ENCODE assay signal across 8 cellular contexts in the genomic region with DNA sequence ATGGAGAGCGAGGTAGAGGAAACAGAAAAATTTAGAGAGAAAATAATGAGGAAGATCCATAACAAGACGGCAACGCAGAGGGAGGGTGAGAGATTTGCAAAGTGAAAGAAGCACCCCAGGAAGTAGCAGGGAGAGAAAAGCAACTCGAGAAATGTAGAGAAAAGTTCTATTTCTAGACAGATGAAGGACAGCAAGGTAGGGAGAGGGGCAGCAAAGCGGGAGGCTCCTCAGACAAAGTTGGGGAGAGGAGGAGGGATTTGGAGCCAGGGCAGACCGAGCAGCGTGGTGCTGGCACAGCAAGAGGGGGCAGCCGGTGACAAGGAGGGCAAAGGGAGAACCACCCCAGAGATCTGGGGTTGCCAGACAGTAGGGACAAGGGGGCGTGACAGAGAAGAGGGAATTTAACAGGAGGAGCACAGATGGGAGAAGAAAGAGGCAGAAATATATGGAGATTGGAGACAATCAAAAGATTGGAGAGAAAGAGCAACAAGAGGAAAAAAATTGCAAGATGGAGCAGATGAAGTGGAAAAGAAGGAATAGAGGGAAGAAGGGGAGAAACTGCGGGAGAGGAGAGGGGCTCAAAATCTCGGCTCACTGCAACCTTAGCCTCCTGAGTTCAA. TPM values are rescaled to one million over a fixed set of nuclear protein-coding genes. Genes with fewer than 3 reads are reported as not detected.
A peak's percentile ranks its signal among the peaks of the same experiment; 100 is the strongest.
DNase-seq lines count a peak whose midpoint lies in the region; ATAC-seq and TF ChIP-seq lines count a peak whose summit lies in the region.

No MANE protein-coding gene starts in this region.

- TF ChIP-seq CTCF in IMR-90 (conservative IDR thresholded peaks at IDR 0.05; ENCODE audit: low read depth, low read length): no peak
- TF ChIP-seq CTCF in retinal pigment epithelial cell (conservative IDR thresholded peaks at IDR 0.05; ENCODE audit: low read depth, low read length): no peak

- H3K36me3 Mint-ChIP-seq in activated T-helper 1 cell treated with anti-CD3 and anti-CD28 coated beads, Interleukin-12 subunit alpha, Interleukin-12 subunit beta, Interleukin-2, Interleukin-4 antibody, amounts not matched to agents 30 ng/mL and 10 ng/mL and 1 ng/mL, durations not matched to agents 14 hours and 24 hours and 36 hours (ENCODE audit: low read depth): peaks cover 43% of the 10 kb centered on the region

- H2BK5ac ChIP-seq in IMR-90 (ENCODE audit: low read depth, low read length, poor library complexity, severe bottlenecking): peak overlapping the region; percentile 86

- CTCF ChIA-PET in IMR-90 (lab: Yijun Ruan, JAX): no interaction called here

- no peak for TF ChIP-seq RAD21 in IMR-90 (IDR thresholded peaks at IDR 0.05; ENCODE audit: low read length)

- H3K4me3 ChIP-seq in IMR-90 (ENCODE audit: insufficient read depth, low read depth, low read length) (peak overlapping the region; percentile 90), retinal pigment epithelial cell (ENCODE audit: low read length) (peak overlapping the region; percentile 99)

- peak overlapping the region; percentile 98 for H3K14ac ChIP-seq in IMR-90 (replicated peaks; ENCODE audit: low read depth, low read length)

- H2AK9ac ChIP-seq in IMR-90 (replicated peaks; ENCODE audit: low read depth, low read length, poor library complexity): peak overlapping the region; percentile 99

- H2AFZ ChIP-seq in IMR-90 (replicated peaks; ENCODE audit: low read length, poor library complexity): peak overlapping the region; percentile 94

- H3K4ac ChIP-seq in IMR-90 (ENCODE audit: low read depth, low read length): peak overlapping the region; percentile 96

- dilution Hi-C loops in IMR-90 (cut with HindIII; ENCODE audit: low sequenced_read_pairs, unreplicated experiment): no loop called here

- H3K27me3 Mint-ChIP-seq in activated T-helper 1 cell treated with anti-CD3 and anti-CD28 coated beads, Interleukin-12 subunit alpha, Interleukin-12 subunit beta, Interleukin-2, Interleukin-4 antibody, amounts not matched to agents 30 ng/mL and 10 ng/mL and 1 ng/mL, durations not matched to agents 14 hours and 24 hours and 36 hours (ENCODE audit: insufficient read depth): no peaks in the 10 kb centered on the region

- peak; percentile 27 for ATAC-seq in IMR-90 (ENCODE audit: low read depth)
- ATAC-seq in left ventricle myocardium superior: peak; percentile 9

- peak overlapping the region; percentile 73 for H3K4me2 ChIP-seq in IMR-90 (ENCODE audit: low read depth, low read length)

- H4K91ac ChIP-seq in IMR-90 (ENCODE audit: insufficient read depth, low read depth, low read length): peak overlapping the region; percentile 91

- in situ Hi-C loops in IMR-90 (cut with MboI; ENCODE audit: low sequenced_read_pairs): no loop called here

- H3K9ac ChIP-seq in IMR-90 (ENCODE audit: low read depth, low read length): peak overlapping the region; percentile 99

- POLR2A ChIA-PET in IMR-90 (lab: Charles Lee; ENCODE audit: unreplicated experiment): no interaction called here

- H3K56ac ChIP-seq in IMR-90 (ENCODE audit: extremely low read depth, insufficient read depth, low read length): peak overlapping the region; percentile 99

- no TSS peak for BruUV-seq in IMR-90 (replicated peaks; lab: Mats Ljungman, UMichigan)

- peaks cover 39% of the 10 kb centered on the region for H3K9me3 Mint-ChIP-seq in activated T-helper 1 cell treated with anti-CD3 and anti-CD28 coated beads, Interleukin-12 subunit alpha, Interleukin-12 subunit beta, Interleukin-2, Interleukin-4 antibody, amounts not matched to agents 30 ng/mL and 10 ng/mL and 1 ng/mL, durations not matched to agents 14 hours and 24 hours and 36 hours

- peak overlapping the region; percentile 98 for H3K4me3 Mint-ChIP-seq in activated T-helper 1 cell treated with anti-CD3 and anti-CD28 coated beads, Interleukin-12 subunit alpha, Interleukin-12 subunit beta, Interleukin-2, Interleukin-4 antibody, amounts not matched to agents 30 ng/mL and 10 ng/mL and 1 ng/mL, durations not matched to agents 14 hours and 24 hours and 36 hours

- no peaks in the 10 kb centered on the region for H3K27me3 ChIP-seq in IMR-90 (ENCODE audit: control insufficient read depth, insufficient read depth, low read length)

- H3K9me3 ChIP-seq in IMR-90 (ENCODE audit: control insufficient read depth, insufficient read depth, low read length): no peaks in the 10 kb centered on the region; the same call in 1 of the 2 replicates

- H3K79me1 ChIP-seq in IMR-90 (ENCODE audit: low read depth in 1 of 2, low read length in 2 of 2): peaks cover 21 to 43% of the 10 kb centered on the region in 2 experiments; a peak in 3 of 4 replicates

- peak overlapping the region; percentile 92 for H4K5ac ChIP-seq in IMR-90 (ENCODE audit: low read depth, low read length)

- no peaks in the 10 kb centered on the region for H4K20me1 ChIP-seq in IMR-90 (ENCODE audit: insufficient read depth, low read length)

- intact Hi-C loops in IMR-90 (cut with micrococcal nuclease): no loop called here
- intact Hi-C loops in activated T-helper 1 cell treated with anti-CD3 and anti-CD28 coated beads, Interleukin-12 subunit alpha, Interleukin-12 subunit beta, Interleukin-2, Interleukin-4 antibody, amounts not matched to agents 30 ng/mL and 10 ng/mL and 1 ng/mL, durations not matched to agents 14 hours and 24 hours and 36 hours (cut with micrococcal nuclease): no loop called here
- intact Hi-C loops in left ventricle myocardium superior (cut with micrococcal nuclease): no loop called here

- peak overlapping the region; percentile 28 for H2BK120ac ChIP-seq in IMR-90 (ENCODE audit: low read depth, low read length)

- H4K8ac ChIP-seq in IMR-90 (ENCODE audit: low read depth in 2 of 2, low read length in 2 of 2): peak overlapping the region; percentile 80 to 95

- 12% methylated on average over 8 of the region's 11 CpGs; no CpG with 5 or more reads in 1 of the 2 experiments for WGBS in IMR-90 (ENCODE audit: extremely low coverage in 2 of 2, insufficient read length in 1 of 2), 2 experiments

- peaks cover 2% of the 10 kb centered on the region for H3K4me1 ChIP-seq in IMR-90 (ENCODE audit: control insufficient read depth, insufficient read depth, low read length)

- H3K27ac ChIP-seq in IMR-90 (ENCODE audit: insufficient read depth, low read length): peak overlapping the region; percentile 97

- H3K9me1 ChIP-seq in IMR-90 (ENCODE audit: insufficient read depth, low read length): no peaks in the 10 kb centered on the region

- peak overlapping the region; percentile 82 for H2AK5ac ChIP-seq in IMR-90 (ENCODE audit: low read depth, low read length)

- H3K23ac ChIP-seq in IMR-90 (ENCODE audit: low read depth, low read length): peak overlapping the region; percentile 93

- peaks cover 13% of the 10 kb centered on the region for H3K36me3 ChIP-seq in IMR-90 (ENCODE audit: control insufficient read depth, insufficient read depth, low read length)

- peaks cover 24% of the 10 kb centered on the region for H3K4me1 Mint-ChIP-seq in activated T-helper 1 cell treated with anti-CD3 and anti-CD28 coated beads, Interleukin-12 subunit alpha, Interleukin-12 subunit beta, Interleukin-2, Interleukin-4 antibody, amounts not matched to agents 30 ng/mL and 10 ng/mL and 1 ng/mL, durations not matched to agents 14 hours and 24 hours and 36 hours (ENCODE audit: low read depth)

- peak overlapping the region; percentile 95 for H3K27ac Mint-ChIP-seq in activated T-helper 1 cell treated with anti-CD3 and anti-CD28 coated beads, Interleukin-12 subunit alpha, Interleukin-12 subunit beta, Interleukin-2, Interleukin-4 antibody, amounts not matched to agents 30 ng/mL and 10 ng/mL and 1 ng/mL, durations not matched to agents 14 hours and 24 hours and 36 hours

- peak overlapping the region; percentile 66 for H3K18ac ChIP-seq in IMR-90 (ENCODE audit: low read depth, low read length)

- DNase-seq in DMS 273 (lab: John Stamatoyannopoulos, UW; ENCODE audit: unreplicated experiment): peak; percentile 47
- DNase-seq in DMS 273 treated with DMSO at 0.1 percent for 48 hours (lab: John Stamatoyannopoulos, UW): no peak
- peak; percentile 17 for DNase-seq in IMR-90
- DNase-seq in activated T-helper 1 cell treated with anti-CD3 and anti-CD28 coated beads, Interleukin-12 subunit alpha, Interleukin-12 subunit beta, Interleukin-2, Interleukin-4 antibody, amounts not matched to agents 30 ng/mL and 10 ng/mL and 1 ng/mL, durations not matched to agents 14 hours and 24 hours and 36 hours (ENCODE audit: low spot score): no peak
- no peak for DNase-seq in left ventricle myocardium superior
- DNase-seq in retinal pigment epithelial cell (ENCODE audit: low read depth): no peak
- DNase-seq in COLO829 (ENCODE audit: low spot score): no peak
- DNase-seq in NCI-H1092 treated with DMSO at 0.1 percent for 48 hours (lab: John Stamatoyannopoulos, UW): no peak

- no peak overlapping the region; the same call in 2 of the 3 replicates for H2BK15ac ChIP-seq in IMR-90 (ENCODE audit: low read depth, low read length)

- no peak overlapping the region for H2BK20ac ChIP-seq in IMR-90 (ENCODE audit: low read depth, low read length)

- no peak for TF ChIP-seq POLR2A in IMR-90 (IDR thresholded peaks at IDR 0.05; ENCODE audit: low read depth, low read length)

TF ChIP-seq in IMR-90, 13 proteins besides CTCF, POLR2A, EP300 and RAD21:
- TF ChIP-seq BHLHE40 (IDR thresholded peaks at IDR 0.05; ENCODE audit: low read depth, low read length) (no peak), NFE2L2 (IDR thresholded peaks at IDR 0.05; ENCODE audit: low read depth, low read length) (no peak), MXI1 (IDR thresholded peaks at IDR 0.05; ENCODE audit: borderline replicate concordance, low read depth, low read length) (peak; percentile 41; the same call in 1 of the 2 replicates)

RNA-seq across cellular contexts. Expression of a gene that starts 1.0 kb away (rescaled TPM):
- total RNA-seq in IMR-90 (2012; rRNA removed) (18.9 and 20.4 TPM in 2 replicates), left ventricle myocardium superior (10.6 TPM)
- 3.4 and 4.9 TPM in 2 replicates for polyA plus RNA-seq in IMR-90 (2012; rRNA removed)
- polyA plus RNA-seq in IMR-90 (2012; cell fraction: cytosol; rRNA removed): 0.63 and 0.94 TPM in 2 replicates
- 0.61 and 3.7 TPM in 2 replicates for polyA plus RNA-seq in IMR-90 (2012; cell fraction: nucleus; rRNA removed; ENCODE audit: low replicate concordance)
- total RNA-seq in activated T-helper 1 cell treated with anti-CD3 and anti-CD28 coated beads, Interleukin-12 subunit alpha, Interleukin-12 subunit beta, Interleukin-2, Interleukin-4 antibody, amounts not matched to agents 30 ng/mL and 10 ng/mL and 1 ng/mL, durations not matched to agents 14 hours and 24 hours and 36 hours: 13.8 and 16.5 TPM in 2 replicates

RNA-seq across cellular contexts. Expression of a gene that starts 26.6 kb away (rescaled TPM):
- total RNA-seq in IMR-90 (2012; rRNA removed): 10.9 and 22.5 TPM in 2 replicates
- polyA plus RNA-seq in IMR-90 (2012; rRNA removed): 3.6 and 6.3 TPM in 2 replicates
- 1.5 and 1.9 TPM in 2 replicates for polyA plus RNA-seq in IMR-90 (2012; cell fraction: cytosol; rRNA removed)
- polyA plus RNA-seq in IMR-90 (2012; cell fraction: nucleus; rRNA removed; ENCODE audit: low replicate concordance): 0.73 and 5.0 TPM in 2 replicates
- total RNA-seq in activated T-helper 1 cell treated with anti-CD3 and anti-CD28 coated beads, Interleukin-12 subunit alpha, Interleukin-12 subunit beta, Interleukin-2, Interleukin-4 antibody, amounts not matched to agents 30 ng/mL and 10 ng/mL and 1 ng/mL, durations not matched to agents 14 hours and 24 hours and 36 hours: 3.5 and 4.8 TPM in 2 replicates
- 16.0 TPM for total RNA-seq in left ventricle myocardium superior

Comparison
In these comparisons a context has a peak if more than half of its experiments do, and no peak if none do; other contexts are left out.
1. DNase-seq: peak in DMS 273 (single experiment) and IMR-90 (single experiment); none in DMS 273 treated with DMSO at 0.1 percent for 48 hours (single experiment), activated T-helper 1 cell treated with anti-CD3 and anti-CD28 coated beads, Interleukin-12 subunit alpha, Interleukin-12 subunit beta, Interleukin-2, Interleukin-4 antibody, amounts not matched to agents 30 ng/mL and 10 ng/mL and 1 ng/mL, durations not matched to agents 14 hours and 24 hours and 36 hours (single experiment), left ventricle myocardium superior (single experiment), retinal pigment epithelial cell (single experiment), COLO829 (single experiment) and NCI-H1092 treated with DMSO at 0.1 percent for 48 hours (single experiment).